Comparison of ENCODE assay signal across 34 cellular contexts in the genomic region with DNA sequence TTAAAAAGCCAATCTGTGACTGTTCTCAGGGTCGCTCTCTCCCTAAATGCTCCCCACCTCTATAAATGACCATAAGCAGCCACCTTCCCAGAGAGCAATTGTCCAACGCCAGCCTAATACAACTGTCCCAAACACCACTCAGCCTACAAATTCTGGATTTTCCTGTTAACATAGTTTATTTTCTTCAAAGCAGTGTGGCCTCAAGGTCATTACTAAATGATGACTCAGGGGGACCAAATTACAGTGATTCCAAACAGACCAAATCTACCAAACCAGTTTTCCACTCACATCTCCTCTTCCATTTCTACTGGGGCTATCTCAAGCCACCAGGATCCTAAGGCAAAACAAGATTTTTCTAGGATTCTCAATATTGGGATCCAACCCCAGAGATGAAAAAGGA. TPM values are rescaled to one million over a fixed set of nuclear protein-coding genes. Genes with fewer than 3 reads are reported as not detected.
DNase-seq lines count a peak whose midpoint lies in the region; ATAC-seq and TF ChIP-seq lines count a peak whose summit lies in the region.
"Had no signal": no experiment of that assay in that cellular context is flagged by ENCODE, and none has a peak within 500 bp of the region (broad histone marks: within the 10 kb centered on the region; RNA-seq: fewer than 3 reads in every experiment).

No MANE protein-coding gene starts in this region.

- BruUV-seq in PC-3 (replicated peaks; lab: Mats Ljungman, UMichigan) (no TSS peak), Calu3 (replicated peaks; lab: Mats Ljungman, UMichigan) (no TSS peak)

- H3K4me3 ChIP-seq in GM23248 (no peak overlapping the region), PC-3 (ENCODE audit: low read length) (no peak overlapping the region), epithelial cell of esophagus (ENCODE audit: low read length) (no peak overlapping the region), osteoblast (ENCODE audit: insufficient read depth, low read length) (no peak overlapping the region)
- H3K4me3 ChIP-seq: gastroesophageal sphincter, lower lobe of right lung, pancreas, skin epidermis had no signal

- ATAC-seq in PC-3, result peak; percentile 60
- ATAC-seq: activated CD4-positive, alpha-beta T cell treated with anti-CD3 and anti-CD28 coated beads for 36 hours; esophagus mucosa; gastroesophageal sphincter; lower lobe of right lung; pancreas had no signal

- WGBS in GM23248 (ENCODE audit: low coverage in 1 of 2, low lambda C conversion rate in 2 of 2, missing lambda C conversion rate in 2 of 2), 2 experiments, result 81 to 87% methylated on average over 2 of the region's 2 CpGs

- POLR2A ChIA-PET in PC-3 (lab: Charles Lee; ENCODE audit: unreplicated experiment) (no interaction called here), GM10248 (lab: Yijun Ruan, JAX) (no interaction called here)

- H3K79me2 ChIP-seq in GM23248 (ENCODE audit: insufficient read depth) (peaks cover 19% of the 10 kb centered on the region), PC-3 (ENCODE audit: low read length) (no peaks in the 10 kb centered on the region), osteoblast (ENCODE audit: insufficient read depth, low read length) (peaks cover 31% of the 10 kb centered on the region)

- H3K9ac ChIP-seq in GM23248, result no peak overlapping the region
- H3K9ac ChIP-seq in PC-3 (ENCODE audit: low read length), result no peak overlapping the region

- no peaks in the 10 kb centered on the region for H3K27me3 Mint-ChIP-seq in Calu3 (ENCODE audit: unreplicated experiment)
- no peaks in the 10 kb centered on the region for H3K27me3 Mint-ChIP-seq in T-helper 2 cell treated with Interferon-gamma antibody and Interleukin-4, amounts not matched to agents 5 μg/mL and 100 μg/mL, for 36 hours (ENCODE audit: low read depth)
- H3K27me3 Mint-ChIP-seq: activated CD4-positive, alpha-beta T cell treated with anti-CD3 and anti-CD28 coated beads for 36 hours; activated naive CD8-positive, alpha-beta T cell treated with anti-CD3 and anti-CD28 coated beads for 36 hours; dendritic cell treated with granulocyte-macrophage colony-stimulating factor and Interleukin-4, amounts not matched to agents 40 ng/mL and 50 ng/mL, for 4 days had no signal

- H3K4me1 Mint-ChIP-seq in Calu3 (ENCODE audit: low read depth, unreplicated experiment), result peaks cover 10% of the 10 kb centered on the region
- no peaks in the 10 kb centered on the region for H3K4me1 Mint-ChIP-seq in T-helper 2 cell treated with Interferon-gamma antibody and Interleukin-4, amounts not matched to agents 5 μg/mL and 100 μg/mL, for 36 hours (ENCODE audit: low read depth)
- H3K4me1 Mint-ChIP-seq: activated CD4-positive, alpha-beta T cell treated with anti-CD3 and anti-CD28 coated beads for 36 hours; activated naive CD8-positive, alpha-beta T cell treated with anti-CD3 and anti-CD28 coated beads for 36 hours; nephron had no signal

- TF ChIP-seq CTCF in PC-3 (conservative IDR thresholded peaks at IDR 0.05; ENCODE audit: low read depth, low read length) (no peak), epithelial cell of esophagus (IDR thresholded peaks at IDR 0.05; ENCODE audit: insufficient read depth, low read depth, low read length, missing control alignments) (no peak), osteoblast (IDR thresholded peaks at IDR 0.05; ENCODE audit: extremely low read depth, low read depth, low read length) (no peak), Calu3 (IDR thresholded peaks at IDR 0.05; ENCODE audit: unreplicated experiment) (no peak), GM10248 (IDR thresholded peaks at IDR 0.05; ENCODE audit: control extremely low read depth, extremely low read depth, low read depth, missing control alignments) (no peak)

- no peak overlapping the region for H3K4me2 ChIP-seq in GM23248 (ENCODE audit: unreplicated experiment)
- H3K4me2 ChIP-seq in PC-3 (ENCODE audit: low read length), result peak overlapping the region; percentile 54
- no peak overlapping the region for H3K4me2 ChIP-seq in osteoblast (ENCODE audit: insufficient read depth, low read length)

- in situ Hi-C loops in GM23248 (cut with MboI), result no loop called here

- no peak overlapping the region for H3K4me3 Mint-ChIP-seq in Calu3 (ENCODE audit: low read depth, unreplicated experiment)
- no peak overlapping the region for H3K4me3 Mint-ChIP-seq in T-helper 2 cell treated with Interferon-gamma antibody and Interleukin-4, amounts not matched to agents 5 μg/mL and 100 μg/mL, for 36 hours
- H3K4me3 Mint-ChIP-seq: activated CD4-positive, alpha-beta T cell treated with anti-CD3 and anti-CD28 coated beads for 36 hours; activated naive CD8-positive, alpha-beta T cell treated with anti-CD3 and anti-CD28 coated beads for 36 hours; dendritic cell treated with granulocyte-macrophage colony-stimulating factor and Interleukin-4, amounts not matched to agents 40 ng/mL and 50 ng/mL, for 4 days; nephron had no signal

- no peaks in the 10 kb centered on the region for H3K9me3 Mint-ChIP-seq in Calu3 (ENCODE audit: low read depth, unreplicated experiment)
- no peaks in the 10 kb centered on the region for H3K9me3 Mint-ChIP-seq in T-helper 2 cell treated with Interferon-gamma antibody and Interleukin-4, amounts not matched to agents 5 μg/mL and 100 μg/mL, for 36 hours
- H3K9me3 Mint-ChIP-seq: activated naive CD8-positive, alpha-beta T cell treated with anti-CD3 and anti-CD28 coated beads for 36 hours; dendritic cell treated with granulocyte-macrophage colony-stimulating factor and Interleukin-4, amounts not matched to agents 40 ng/mL and 50 ng/mL, for 4 days; nephron had no signal

- intact Hi-C loops in PC-3 (cut with micrococcal nuclease) (no loop called here), Calu3 (cut with micrococcal nuclease; ENCODE audit: unreplicated experiment) (no loop called here)

- CTCF ChIA-PET in PC-3 (lab: Charles Lee), result no interaction called here
- CTCF ChIA-PET in Calu3 (lab: Charles Lee), result no interaction called here
- CTCF ChIA-PET in GM10248 (lab: Yijun Ruan, JAX), result no interaction called here

- H3K9me3 ChIP-seq in GM23248 (ENCODE audit: low read depth) (no peaks in the 10 kb centered on the region), PC-3 (ENCODE audit: low read length) (no peaks in the 10 kb centered on the region), osteoblast (ENCODE audit: low read depth, low read length) (no peaks in the 10 kb centered on the region)
- H3K9me3 ChIP-seq: gastroesophageal sphincter, lower lobe of right lung, pancreas had no signal

- peaks cover 13% of the 10 kb centered on the region; the same call in 1 of the 2 replicates for H3K36me3 ChIP-seq in GM23248 (ENCODE audit: low read depth)
- no peaks in the 10 kb centered on the region for H3K36me3 ChIP-seq in PC-3 (ENCODE audit: low read depth, low read length)
- H3K36me3 ChIP-seq in osteoblast (ENCODE audit: insufficient read depth, low read length), result peaks cover 44% of the 10 kb centered on the region

- no peak overlapping the region for H3K27ac Mint-ChIP-seq in Calu3 (ENCODE audit: unreplicated experiment)
- no peak overlapping the region for H3K27ac Mint-ChIP-seq in T-helper 2 cell treated with Interferon-gamma antibody and Interleukin-4, amounts not matched to agents 5 μg/mL and 100 μg/mL, for 36 hours
- H3K27ac Mint-ChIP-seq: activated naive CD8-positive, alpha-beta T cell treated with anti-CD3 and anti-CD28 coated beads for 36 hours; dendritic cell treated with granulocyte-macrophage colony-stimulating factor and Interleukin-4, amounts not matched to agents 40 ng/mL and 50 ng/mL, for 4 days; nephron had no signal

- H3K27me3 ChIP-seq in GM23248 (replicated peaks; ENCODE audit: insufficient read depth), result no peaks in the 10 kb centered on the region
- H3K27me3 ChIP-seq in PC-3 (ENCODE audit: low read length), result no peaks in the 10 kb centered on the region
- no peaks in the 10 kb centered on the region for H3K27me3 ChIP-seq in osteoblast (ENCODE audit: insufficient read depth, low read length)
- H3K27me3 ChIP-seq: gastroesophageal sphincter, pancreas had no signal

- H4K20me1 ChIP-seq in GM23248 (ENCODE audit: insufficient read depth) (no peaks in the 10 kb centered on the region), PC-3 (ENCODE audit: low read length) (no peaks in the 10 kb centered on the region), osteoblast (ENCODE audit: insufficient read depth, low read length) (peaks cover 9% of the 10 kb centered on the region)

- H3K9me2 ChIP-seq in GM23248 (ENCODE audit: insufficient read depth) (no peaks in the 10 kb centered on the region), PC-3 (replicated peaks; ENCODE audit: low read length) (no peaks in the 10 kb centered on the region)

- peaks cover 20% of the 10 kb centered on the region for H3K36me3 Mint-ChIP-seq in Calu3 (ENCODE audit: insufficient read depth, unreplicated experiment)
- peaks cover 14% of the 10 kb centered on the region for H3K36me3 Mint-ChIP-seq in T-helper 2 cell treated with Interferon-gamma antibody and Interleukin-4, amounts not matched to agents 5 μg/mL and 100 μg/mL, for 36 hours (ENCODE audit: low read depth)

- DNase-seq in GM23248, result peak; percentile 54
- DNase-seq in PC-3, result peak; percentile 86
- peak; percentile 62 for DNase-seq in epithelial cell of esophagus (ENCODE audit: low read depth)
- peak; percentile 58 for DNase-seq in osteoblast (ENCODE audit: insufficient read length, low spot score, missing footprints)
- no peak for DNase-seq in Calu3
- DNase-seq in cerebellar nuclear complex (lab: John Stamatoyannopoulos, UW), result no peak
- no peak for DNase-seq in T-helper 2 cell treated with Interferon-gamma antibody and Interleukin-4, amounts not matched to agents 5 μg/mL and 100 μg/mL, for 36 hours (ENCODE audit: low spot score)
- no peak for DNase-seq in GM10248 (ENCODE audit: extremely low spot score)
- DNase-seq: activated CD4-positive, alpha-beta T cell treated with anti-CD3 and anti-CD28 coated beads for 36 hours; activated effector memory CD4-positive, alpha-beta T cell treated with Interleukin-2 at 50 U/mL for 16 hours; activated naive CD8-positive, alpha-beta T cell treated with anti-CD3 and anti-CD28 coated beads for 36 hours; aorta; COR-L47; KG1; lower lobe of right lung; NCI-H1417; NCI-H2029 treated with DMSO at 0.1 percent for 48 hours; NCI-H524 treated with DMSO at 0.1 percent for 48 hours; pancreas; SHP77; stimulated activated naive CD4-positive, alpha-beta T cell; T-helper 9 cell had no signal

- H3K4me1 ChIP-seq in GM23248 (ENCODE audit: insufficient read depth), result peaks cover 13% of the 10 kb centered on the region
- H3K4me1 ChIP-seq in PC-3 (ENCODE audit: insufficient read depth, low read length), result peaks cover 23% of the 10 kb centered on the region
- H3K4me1 ChIP-seq in osteoblast (ENCODE audit: insufficient read depth, low read length), result peaks cover 10% of the 10 kb centered on the region
- H3K4me1 ChIP-seq: gastroesophageal sphincter, pancreas had no signal

- H3K27ac ChIP-seq in GM23248 (no peak overlapping the region), PC-3 (ENCODE audit: low read length) (peak overlapping the region; percentile 33), osteoblast (ENCODE audit: low read depth, low read length) (no peak overlapping the region)
- H3K27ac ChIP-seq: C4-2B, gastroesophageal sphincter, lower lobe of right lung, pancreas, skin epidermis, VCaP had no signal

- H2AFZ ChIP-seq in GM23248 (no peak overlapping the region), PC-3 (ENCODE audit: low read length) (no peak overlapping the region), osteoblast (ENCODE audit: low read length) (no peak overlapping the region)

- peaks cover 13% of the 10 kb centered on the region for H3F3A ChIP-seq in GM23248 (ENCODE audit: insufficient read depth)
- no peaks in the 10 kb centered on the region for H3F3A ChIP-seq in PC-3 (ENCODE audit: low read length, unreplicated experiment)

RNA-seq across cellular contexts. Expression of a gene that starts 22.5 kb away (rescaled TPM):
- total RNA-seq in GM23248 (2014; rRNA removed; shearing (Covaris generic)), result 127 and 162 TPM in 2 replicates
- 190 and 195 TPM in 2 replicates for polyA plus RNA-seq in GM23248 (2016; fragmentation: Nextera tagmentation; extraction: Ambion mirVana)
- 0.29 TPM in 1 of 2 replicates, not detected in the other for total RNA-seq in PC-3 (2014; rRNA removed)
- total RNA-seq in osteoblast, result 122 and 146 TPM in 2 replicates
- total RNA-seq in Calu3 (2022), result 129 and 145 TPM in 2 replicates

RNA-seq across cellular contexts. Expression of a gene that starts 33.3 kb away (rescaled TPM):
- 0.22 and 1.0 TPM in 2 replicates for total RNA-seq in GM23248 (2014; rRNA removed; shearing (Covaris generic))
- 0.08 TPM in 1 of 2 replicates, not detected in the other for polyA plus RNA-seq in GM23248 (2016; fragmentation: Nextera tagmentation; extraction: Ambion mirVana)
- total RNA-seq in PC-3 (2014; rRNA removed) (not detected in 2 replicates), osteoblast (0.36 and 0.59 TPM in 2 replicates), Calu3 (2022) (0.19 and 0.42 TPM in 2 replicates)
- total RNA-seq: esophagus mucosa had no signal

RNA-seq across cellular contexts. Expression of a gene that starts 44.8 kb away (rescaled TPM):
- not detected in 2 replicates for total RNA-seq in GM23248 (2014; rRNA removed; shearing (Covaris generic))
- not detected in 2 replicates for polyA plus RNA-seq in GM23248 (2016; fragmentation: Nextera tagmentation; extraction: Ambion mirVana)
- total RNA-seq in PC-3 (2014; rRNA removed) (not detected in 2 replicates), osteoblast (not detected in 2 replicates), Calu3 (2022) (not detected in 2 replicates)
- total RNA-seq: activated CD4-positive, alpha-beta T cell treated with anti-CD3 and anti-CD28 coated beads for 36 hours; activated naive CD8-positive, alpha-beta T cell treated with anti-CD3 and anti-CD28 coated beads for 36 hours; aorta; cardiac septum; esophagus mucosa; gastroesophageal sphincter; H1; lower lobe of right lung; mucosa of gallbladder; pancreas; renal cortical epithelial cell; urinary bladder had no signal
- polyA plus RNA-seq: aorta, H1, pancreas, urinary bladder had no signal

Comparison
In these comparisons a context has a peak if more than half of its experiments do, and no peak if none do; other contexts are left out.
1. DNase-seq: peak in GM23248 (single experiment), PC-3 (single experiment), epithelial cell of esophagus (single experiment) and osteoblast (single experiment); none in Calu3 (single experiment), cerebellar nuclear complex (0 of 2), T-helper 2 cell treated with Interferon-gamma antibody and Interleukin-4, amounts not matched to agents 5 μg/mL and 100 μg/mL, for 36 hours (single experiment) and GM10248 (single experiment).
2. RNA of a gene that starts 22.5 kb away (total RNA-seq): 127 to 162 TPM in GM23248, 129 to 145 TPM in Calu3 and 122 to 146 TPM in osteoblast; 0.29 TPM in PC-3; every median in the first group is over 10 times any median in the second.